In the genomic region with DNA sequence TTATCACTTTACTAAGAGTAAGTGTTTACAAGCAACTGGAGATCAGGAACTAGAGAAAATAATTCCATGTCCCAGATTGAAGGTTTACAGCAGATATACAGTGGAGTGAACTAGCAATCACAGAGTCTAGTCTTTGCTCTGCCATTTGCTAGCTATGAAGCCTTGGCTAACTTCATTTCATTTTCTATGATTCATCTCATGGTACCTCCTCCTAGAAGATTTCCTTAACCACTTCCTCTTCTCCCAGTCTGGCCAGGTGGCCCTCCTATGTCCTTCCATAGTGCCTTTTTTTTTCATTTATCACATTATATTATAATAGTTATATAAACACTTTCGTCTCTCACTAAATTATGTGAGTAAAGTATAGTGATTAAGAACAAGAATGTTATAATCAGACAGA, we compare ENCODE assay signal across 33 cellular contexts. TPM values are rescaled to one million over a fixed set of nuclear protein-coding genes. Genes with fewer than 3 reads are reported as not detected.
A peak's percentile ranks its signal among the peaks of the same experiment; 100 is the strongest.
DNase-seq lines count a peak whose midpoint lies in the region; ATAC-seq, FAIRE-seq and TF ChIP-seq lines count a peak whose summit lies in the region.
"Had no signal": no experiment of that assay in that cellular context is flagged by ENCODE, and none has a peak within 500 bp of the region (broad histone marks: within the 10 kb centered on the region; RNA-seq: fewer than 3 reads in every experiment).

No MANE protein-coding gene starts in this region.

- no peaks in the 10 kb centered on the region for H3K79me1 ChIP-seq in IMR-90 (ENCODE audit: low read depth in 1 of 2, low read length in 2 of 2)

- no peak overlapping the region for H3K23ac ChIP-seq in IMR-90 (ENCODE audit: low read depth, low read length)

- H3K14ac ChIP-seq in IMR-90 (replicated peaks; ENCODE audit: low read depth, low read length), result peak overlapping the region; percentile 70; the same call in 1 of the 2 replicates

- peak overlapping the region; percentile 5; the same call in 1 of the 2 replicates for H2BK20ac ChIP-seq in IMR-90 (ENCODE audit: low read depth, low read length)

- peak overlapping the region; percentile 78 for H2BK5ac ChIP-seq in IMR-90 (ENCODE audit: low read depth, low read length, poor library complexity, severe bottlenecking)

- peak overlapping the region; percentile 69; the same call in 1 of the 3 replicates for H2BK15ac ChIP-seq in IMR-90 (ENCODE audit: low read depth, low read length)

- H3K4me1 ChIP-seq in IMR-90 (ENCODE audit: control insufficient read depth, insufficient read depth, low read length), result peaks cover 12% of the 10 kb centered on the region
- peaks cover 12% of the 10 kb centered on the region for H3K4me1 ChIP-seq in astrocyte (ENCODE audit: insufficient read depth, low read length)
- H3K4me1 ChIP-seq in adrenal gland (replicated peaks in 1 of 2), result peaks cover 0 to 6% of the 10 kb centered on the region in 2 donors
- H3K4me1 ChIP-seq: gastroesophageal sphincter, upper lobe of left lung had no signal

- POLR2A ChIA-PET in IMR-90 (lab: Charles Lee; ENCODE audit: unreplicated experiment), result no interaction called here

- no peak for TF ChIP-seq RAD21 in IMR-90 (IDR thresholded peaks at IDR 0.05; ENCODE audit: low read length)

- TF ChIP-seq POLR2A in IMR-90 (IDR thresholded peaks at IDR 0.05; ENCODE audit: low read depth, low read length), result no peak
- TF ChIP-seq POLR2A in adrenal gland (IDR thresholded peaks at IDR 0.05), result no peak

- H3K9me3 ChIP-seq in IMR-90 (ENCODE audit: control insufficient read depth, insufficient read depth, low read length) (no peaks in the 10 kb centered on the region), astrocyte (ENCODE audit: insufficient read depth, low read depth, low read length) (no peaks in the 10 kb centered on the region), adrenal gland (replicated peaks in 1 of 3) (no peaks in the 10 kb centered on the region)
- H3K9me3 ChIP-seq: gastroesophageal sphincter, ovary, upper lobe of left lung had no signal

- no peaks in the 10 kb centered on the region for H3K36me3 Mint-ChIP-seq in astrocyte (ENCODE audit: low read depth, unreplicated experiment)
- H3K36me3 Mint-ChIP-seq: stimulated activated naive B cell treated with anti-CD40 and anti-IgM and Interleukin-4, amounts not matched to agents 10 μg/mL and 1 μg/mL and 100 μg/mL, for 72 hours had no signal

- H3K18ac ChIP-seq in IMR-90 (ENCODE audit: low read depth, low read length), result peak overlapping the region; percentile 70

- dilution Hi-C loops in IMR-90 (cut with HindIII; ENCODE audit: low sequenced_read_pairs, unreplicated experiment), result no loop called here

- CTCF ChIA-PET in IMR-90 (lab: Yijun Ruan, JAX), result no interaction called here

- H2AFZ ChIP-seq in IMR-90 (replicated peaks; ENCODE audit: low read length, poor library complexity) (no peak overlapping the region), astrocyte (ENCODE audit: low read depth, low read length) (no peak overlapping the region)

- H2AK5ac ChIP-seq in IMR-90 (ENCODE audit: low read depth, low read length), result no peak overlapping the region

- intact Hi-C loops in IMR-90 (cut with micrococcal nuclease), result no loop called here
- intact Hi-C loops in adrenal gland (cut with DNase I), result no loop called here

- peaks cover 2% of the 10 kb centered on the region for H3K9me3 Mint-ChIP-seq in astrocyte (ENCODE audit: unreplicated experiment)
- H3K9me3 Mint-ChIP-seq: nephron progenitor cell had no signal

- H3K79me2 ChIP-seq in astrocyte (ENCODE audit: insufficient read depth, low read length), result no peaks in the 10 kb centered on the region

- H3K4me2 ChIP-seq in IMR-90 (ENCODE audit: low read depth, low read length), result no peak overlapping the region
- no peak overlapping the region for H3K4me2 ChIP-seq in astrocyte (ENCODE audit: low read length)
- H3K4me2 ChIP-seq: KMS-11 had no signal

- in situ Hi-C loops in IMR-90 (cut with MboI; ENCODE audit: low sequenced_read_pairs), result no loop called here
- in situ Hi-C loops in GM13977 (cut with MboI; ENCODE audit: low pct_unique_long_range_greater_than_20kb, low sequenced_read_pairs, unreplicated experiment), result no loop called here

- DNase-seq in DMS53 (lab: John Stamatoyannopoulos, UW), result peak; percentile 60
- DNase-seq in IMR-90, result peak; percentile 55
- peak; percentile 65 for DNase-seq in astrocyte (ENCODE audit: low read depth)
- peak; percentile 67 for DNase-seq in kidney tubule cell (ENCODE audit: low spot score)
- DNase-seq in adrenal gland, result no peak
- no peak for DNase-seq in GM13977 (ENCODE audit: low spot score)
- DNase-seq in effector CD4-positive, alpha-beta T cell, result no peak
- DNase-seq: activated CD4-positive, alpha-beta T cell treated with anti-CD3 and anti-CD28 coated beads, Interleukin-2, amount 50 U/mL, for 48 hours; activated gamma-delta T cell treated with Interleukin-2 at 50 U/mL for 16 hours; activated T-cell treated with anti-CD3 and anti-CD28 coated beads, Interleukin-2, amount 50 U/mL, for 48 hours; cerebellar nuclear complex; COR-L47; dermis blood vessel endothelial cell; DMS79 treated with DMSO at 0.1 percent for 48 hours; hippocampal formation; mesenchymal stem cell; NCI-H2081; NCI-H774; nephron progenitor cell; ovary; stimulated activated naive B cell treated with anti-CD40 and anti-IgM and Interleukin-4, amounts not matched to agents 10 μg/mL and 1 μg/mL and 100 μg/mL, for 72 hours; upper lobe of left lung had no signal

- no peak overlapping the region for H2AK9ac ChIP-seq in IMR-90 (replicated peaks; ENCODE audit: low read depth, low read length, poor library complexity)

- peaks cover 2% of the 10 kb centered on the region for H3K27me3 Mint-ChIP-seq in astrocyte (ENCODE audit: low read depth, unreplicated experiment)
- H3K27me3 Mint-ChIP-seq: stimulated activated naive B cell treated with anti-CD40 and anti-IgM and Interleukin-4, amounts not matched to agents 10 μg/mL and 1 μg/mL and 100 μg/mL, for 72 hours had no signal

- H3K27ac ChIP-seq in IMR-90 (ENCODE audit: insufficient read depth, low read length) (no peak overlapping the region), astrocyte (ENCODE audit: low read depth, low read length) (no peak overlapping the region), adrenal gland (no peak overlapping the region)
- H3K27ac ChIP-seq: C4-2B, gastroesophageal sphincter, HL-60, KMS-11, ovary, upper lobe of left lung had no signal

- FAIRE-seq in astrocyte (lab: Jason Lieb, UNC), result peak; percentile 80
- FAIRE-seq: H54 had no signal

- no peak overlapping the region for H3K4me3 ChIP-seq in IMR-90 (ENCODE audit: insufficient read depth, low read depth, low read length)
- no peak overlapping the region for H3K4me3 ChIP-seq in astrocyte (ENCODE audit: insufficient read depth, low read depth, low read length)
- no peak overlapping the region for H3K4me3 ChIP-seq in adrenal gland
- H3K4me3 ChIP-seq: gastroesophageal sphincter, ovary, upper lobe of left lung had no signal

- no peak overlapping the region for H3K56ac ChIP-seq in IMR-90 (ENCODE audit: extremely low read depth, insufficient read depth, low read length)

- H4K20me1 ChIP-seq in IMR-90 (ENCODE audit: insufficient read depth, low read length) (no peaks in the 10 kb centered on the region), astrocyte (ENCODE audit: insufficient read depth, low read length) (no peaks in the 10 kb centered on the region)

- BruUV-seq in IMR-90 (replicated peaks; lab: Mats Ljungman, UMichigan), result no TSS peak

- no peaks in the 10 kb centered on the region for H3K36me3 ChIP-seq in IMR-90 (ENCODE audit: control insufficient read depth, insufficient read depth, low read length)
- H3K36me3 ChIP-seq in astrocyte (ENCODE audit: insufficient read depth, low read length), result no peaks in the 10 kb centered on the region
- H3K36me3 ChIP-seq in adrenal gland (replicated peaks in 1 of 2), result no peaks in the 10 kb centered on the region
- H3K36me3 ChIP-seq: gastroesophageal sphincter, ovary, upper lobe of left lung had no signal

- H3K4me1 Mint-ChIP-seq in astrocyte (ENCODE audit: low read depth, unreplicated experiment), result peaks cover 14% of the 10 kb centered on the region
- H3K4me1 Mint-ChIP-seq: nephron progenitor cell; stimulated activated naive B cell treated with anti-CD40 and anti-IgM and Interleukin-4, amounts not matched to agents 10 μg/mL and 1 μg/mL and 100 μg/mL, for 72 hours had no signal

- no peak overlapping the region for H3K4me3 Mint-ChIP-seq in astrocyte (ENCODE audit: unreplicated experiment)
- H3K4me3 Mint-ChIP-seq: nephron progenitor cell; stimulated activated naive B cell treated with anti-CD40 and anti-IgM and Interleukin-4, amounts not matched to agents 10 μg/mL and 1 μg/mL and 100 μg/mL, for 72 hours; T-helper 1 cell treated with Interleukin-12 subunit alpha and Interleukin-12 subunit beta and Interleukin-4 antibody, amounts not matched to agents 30 μg/mL and 1 μg/mL, for 36 hours had no signal

- 0 out of 2 replicates have a peak overlapping the region, but pooled peaks have one; percentile 71 for H2BK120ac ChIP-seq in IMR-90 (ENCODE audit: low read depth, low read length)

- H3K4ac ChIP-seq in IMR-90 (ENCODE audit: low read depth, low read length), result peak overlapping the region; percentile 34; the same call in 1 of the 2 replicates

- peak; percentile 35; the same call in 1 of the 2 replicates for ATAC-seq in IMR-90 (ENCODE audit: low read depth)
- ATAC-seq in GM21526 (IDR thresholded peaks at IDR 0.05; ENCODE audit: low FRiP score, unreplicated experiment), result no peak
- ATAC-seq: activated CD4-positive, CD25-positive, alpha-beta regulatory T cell treated with anti-CD3 and anti-CD28 coated beads, Interleukin-2, amount 50 U/mL, for 24 hours; gastroesophageal sphincter; left lobe of liver; stimulated activated naive B cell treated with anti-CD40 and anti-IgM and Interleukin-4, amounts not matched to agents 10 μg/mL and 1 μg/mL and 100 μg/mL, for 72 hours had no signal

- no peak for TF ChIP-seq CTCF in IMR-90 (conservative IDR thresholded peaks at IDR 0.05; ENCODE audit: low read depth, low read length)
- TF ChIP-seq CTCF in astrocyte (IDR thresholded peaks at IDR 0.05; ENCODE audit: insufficient read depth, low read depth, low read length), result no peak
- TF ChIP-seq CTCF in adrenal gland (IDR thresholded peaks at IDR 0.05), result no peak
- TF ChIP-seq CTCF in GM13977 (IDR thresholded peaks at IDR 0.05; ENCODE audit: extremely low read depth, insufficient read depth, missing control alignments), result no peak

- H3K9ac ChIP-seq in IMR-90 (ENCODE audit: low read depth, low read length) (no peak overlapping the region), astrocyte (ENCODE audit: low read length) (no peak overlapping the region)
- H3K9ac ChIP-seq: KMS-11 had no signal

- H3K27ac Mint-ChIP-seq in astrocyte (ENCODE audit: unreplicated experiment), result no peak overlapping the region
- H3K27ac Mint-ChIP-seq: nephron progenitor cell; stimulated activated naive B cell treated with anti-CD40 and anti-IgM and Interleukin-4, amounts not matched to agents 10 μg/mL and 1 μg/mL and 100 μg/mL, for 72 hours; T-helper 1 cell treated with Interleukin-12 subunit alpha and Interleukin-12 subunit beta and Interleukin-4 antibody, amounts not matched to agents 30 μg/mL and 1 μg/mL, for 36 hours had no signal

- no peak overlapping the region for H4K8ac ChIP-seq in IMR-90 (ENCODE audit: low read depth in 2 of 2, low read length in 2 of 2)

- WGBS in IMR-90 (ENCODE audit: extremely low coverage in 2 of 2, insufficient read length in 1 of 2), 2 experiments, result no CpG with 5 or more reads among the region's 1 CpG
- WGBS in adrenal gland, 4 donors, result 81 to 96% (median 90%) methylated on average over 1 of the region's 1 CpG

- H4K5ac ChIP-seq in IMR-90 (ENCODE audit: low read depth, low read length), result no peak overlapping the region; the same call in 1 of the 2 replicates

- no peak overlapping the region for H4K91ac ChIP-seq in IMR-90 (ENCODE audit: insufficient read depth, low read depth, low read length)

- H3K27me3 ChIP-seq in IMR-90 (ENCODE audit: control insufficient read depth, insufficient read depth, low read length) (no peaks in the 10 kb centered on the region), astrocyte (ENCODE audit: insufficient read depth, low read length) (no peaks in the 10 kb centered on the region), adrenal gland (no peaks in the 10 kb centered on the region)
- H3K27me3 ChIP-seq: gastroesophageal sphincter, ovary, upper lobe of left lung had no signal

- no peaks in the 10 kb centered on the region; the same call in 1 of the 2 replicates for H3K9me1 ChIP-seq in IMR-90 (ENCODE audit: insufficient read depth, low read length)

RNA-seq across cellular contexts. Expression of gene GRIA1, which starts 52.1 kb away (rescaled TPM):
- total RNA-seq in IMR-90 (2012; rRNA removed) (1.3 and 1.4 TPM in 2 replicates), astrocyte (4.2 and 5.4 TPM in 2 replicates), adrenal gland (1 to 10 TPM in 3 of 8 donors, under 1 TPM in 5; 0.12 to 1.4 (median 0.83) TPM)
- polyA plus RNA-seq in IMR-90 (2012; rRNA removed) (0.37 and 0.48 TPM in 2 replicates), adrenal gland (1 to 10 TPM in 1 of 3 donors, under 1 TPM in 2; 0.27 to 1.1 (median 0.84) TPM)
- 0.16 and 0.39 TPM in 2 replicates for polyA plus RNA-seq in IMR-90 (2012; cell fraction: cytosol; rRNA removed)
- 0.09 and 1.1 TPM in 2 replicates for polyA plus RNA-seq in IMR-90 (2012; cell fraction: nucleus; rRNA removed; ENCODE audit: low replicate concordance)
- total RNA-seq: dermis blood vessel endothelial cell, left lobe of liver, RPMI7951, SK-MEL-5 had no signal

Comparison
In these comparisons a context has a peak if more than half of its experiments do, and no peak if none do; other contexts are left out.
1. DNase-seq: peak in DMS53 (single experiment), IMR-90 (single experiment), astrocyte (single experiment) and kidney tubule cell (single experiment); none in adrenal gland (0 of 7), GM13977 (single experiment) and effector CD4-positive, alpha-beta T cell (single experiment).